ENCODE assay signal across 1 cellular context in genomic region chrX:20240201-20240600, GRCh38.
TF ChIP-seq lines count a peak whose summit lies in the region.

No MANE protein-coding gene starts in this region.

TF ChIP-seq in HepG2, 621 proteins besides CTCF, POLR2A, EP300 and RAD21 (continued from another document):
- TF ChIP-seq ARID5B (CRISPR knock-in tag; IDR thresholded peaks at IDR 0.05) (no peak), ZNF737 (CRISPR knock-in tag; IDR thresholded peaks at IDR 0.05; ENCODE audit: borderline replicate concordance) (no peak), IRX3 (CRISPR knock-in tag; IDR thresholded peaks at IDR 0.05; ENCODE audit: borderline replicate concordance, low read depth) (no peak), CENPBD1 (CRISPR knock-in tag; IDR thresholded peaks at IDR 0.05; ENCODE audit: borderline replicate concordance, low read depth) (no peak), RBM22 (optimal IDR thresholded peaks at IDR 0.05; ENCODE audit: low read length) (peak; percentile 37)
